ENCODE assay signal across 8 cellular contexts in genomic region chr17:58219007-58219788, GRCh38. TPM values are rescaled to one million over a fixed set of nuclear protein-coding genes. Genes with fewer than 3 reads are reported as not detected.
DNase-seq lines count a peak whose midpoint lies in the region; ATAC-seq and TF ChIP-seq lines count a peak whose summit lies in the region.

Gene MKS1, minus strand, starts transcription at chr17:58219255. Its CDS starts 25 bp downstream, at chr17:58219230.

- CTCF ChIA-PET in T-cell (lab: Charles Lee): interaction anchor here (0.6 kb wide), 3 partner anchors 10 to 98 kb away, joined by 3 read pairs; no protein-coding TSS in a partner anchor

- H3K9me3 ChIP-seq in adrenal gland (replicated peaks in 1 of 3) (peaks cover 0 to 4% (median 0%) of the 10 kb centered on the region in 3 donors), heart right ventricle (no peaks in the 10 kb centered on the region), upper lobe of right lung (no peaks in the 10 kb centered on the region)

- in situ Hi-C loops in GM13976 (cut with MboI; ENCODE audit: low sequenced_read_pairs, unreplicated experiment): no loop called here

- no peaks in the 10 kb centered on the region for H3K9me3 Mint-ChIP-seq in T-cell

- TF ChIP-seq CTCF in GM13976 (IDR thresholded peaks at IDR 0.05; ENCODE audit: borderline replicate concordance, control extremely low read depth, extremely low read depth, insufficient read depth, missing control alignments): peak; percentile 68
- TF ChIP-seq CTCF in adrenal gland (IDR thresholded peaks at IDR 0.05): peak; percentile 52 to 85 (median 74)
- peak; percentile 47 to 81 (median 74) for TF ChIP-seq CTCF in heart right ventricle (IDR thresholded peaks at IDR 0.05)
- peak; percentile 83 for TF ChIP-seq CTCF in upper lobe of right lung (IDR thresholded peaks at IDR 0.05)

- DNase-seq in GM13976 (ENCODE audit: low spot score): peak; percentile 99
- peak; percentile 79 for DNase-seq in NCI-H1436 treated with DMSO at 0.1 percent for 48 hours (lab: John Stamatoyannopoulos, UW)
- peak; percentile 90 to 97 (median 94) for DNase-seq in T-cell
- peak; percentile 94 to 98 (median 95) for DNase-seq in adrenal gland
- DNase-seq in heart right ventricle: peak; percentile 94 to 96
- DNase-seq in posterior vena cava (ENCODE audit: low spot score): peak; percentile 99
- peak; percentile 98 for DNase-seq in upper lobe of right lung

- peaks cover 3 to 5% of the 10 kb centered on the region in 2 donors for H3K27me3 Mint-ChIP-seq in T-cell

- H3K27me3 ChIP-seq in adrenal gland (no peaks in the 10 kb centered on the region), heart right ventricle (peaks cover 0 to 6% (median 0%) of the 10 kb centered on the region in 7 donors), upper lobe of right lung (no peaks in the 10 kb centered on the region)

- H3K36me3 ChIP-seq in adrenal gland (replicated peaks in 1 of 2) (peaks cover 0 to 9% of the 10 kb centered on the region in 2 donors), heart right ventricle (peaks cover 0 to 34% (median 13%) of the 10 kb centered on the region in 9 donors), upper lobe of right lung (peaks cover 13% of the 10 kb centered on the region)

- POLR2A ChIA-PET in T-cell (lab: Charles Lee): interaction anchor here in 1 of 2 donors (0.5 to 0.6 kb wide), 4 partner anchors 136 to 1054 kb away, joined by 3 to 6 read pairs (median 3); no protein-coding TSS in a partner anchor

- WGBS in adrenal gland, 4 donors: 1 to 9% (median 3%) methylated on average over 19 to 56 of the region's 56 CpGs
- WGBS in heart right ventricle, 2 donors: 2 to 3% methylated on average over 56 of the region's 56 CpGs

- peak within 1 kb of the TSS; percentile 91 to 98 for H3K27ac Mint-ChIP-seq in T-cell

- H3K4me1 Mint-ChIP-seq in T-cell: peaks cover 17 to 24% (median 23%) of the 10 kb centered on the region in 3 donors

- H3K27ac ChIP-seq in adrenal gland (peak within 1 kb of the TSS in 3 of 5 donors; percentile 39 to 76 (median 60)), heart right ventricle (peak within 1 kb of the TSS in 9 of 10 donors; percentile 46 to 89 (median 80)), upper lobe of right lung (peak within 1 kb of the TSS; percentile 87)

- H3K36me3 Mint-ChIP-seq in T-cell: peaks cover 10% of the 10 kb centered on the region

- intact Hi-C loops in adrenal gland (cut with DNase I): no loop called here
- intact Hi-C loops in heart right ventricle (cut with DNase I): no loop called here
- intact Hi-C loops in posterior vena cava (cut with DNase I): no loop called here
- intact Hi-C loops in upper lobe of right lung (cut with DNase I): no loop called here

- H3K4me3 ChIP-seq in adrenal gland: peak within 1 kb of the TSS; percentile 21 to 81 (median 62)
- peak within 1 kb of the TSS; percentile 54 to 95 (median 78) for H3K4me3 ChIP-seq in heart right ventricle
- H3K4me3 ChIP-seq in upper lobe of right lung: peak within 1 kb of the TSS; percentile 80

- H3K4me3 Mint-ChIP-seq in T-cell: peak within 1 kb of the TSS; percentile 86 to 92 (median 91)

- peak; percentile 96 for ATAC-seq in HG02852 (IDR thresholded peaks at IDR 0.05; ENCODE audit: unreplicated experiment)
- peak; percentile 97 to 99 (median 99) for ATAC-seq in T-cell (replicated peaks in 1 of 4)
- peak; percentile 99 to 100 (median 100) for ATAC-seq in heart right ventricle
- peak; percentile 99 for ATAC-seq in upper lobe of right lung

- H3K4me1 ChIP-seq in adrenal gland (replicated peaks in 1 of 2) (peaks cover 0 to 10% of the 10 kb centered on the region in 2 donors), heart right ventricle (peaks cover 0 to 14% (median 11%) of the 10 kb centered on the region in 9 donors), upper lobe of right lung (peaks cover 9% of the 10 kb centered on the region)

- peak; percentile 16 to 65 for TF ChIP-seq POLR2A in adrenal gland (IDR thresholded peaks at IDR 0.05)

RNA-seq across cellular contexts. Expression of gene MKS1, which starts in this region (rescaled TPM):
- total RNA-seq in T-cell (10 to 100 TPM; 12.7 to 32.6 (median 22.3) TPM), adrenal gland (10 to 100 TPM in 7 of 8 donors, 1 to 10 TPM in 1; 9.1 to 21.1 (median 14.3) TPM), heart right ventricle (10 to 100 TPM in 4 of 10 donors, 1 to 10 TPM in 6; 5.3 to 12.9 (median 9.2) TPM), posterior vena cava (1 to 10 TPM; 9.4 to 9.7 TPM), upper lobe of right lung (15.9 TPM)
- polyA plus RNA-seq in adrenal gland (10 to 100 TPM; 11.8 to 28.2 (median 20.7) TPM), heart right ventricle (10 to 100 TPM in 1 of 2 donors, 1 to 10 TPM in 1; 5.4 to 10.3 TPM)

Comparison
In these comparisons a context has a peak if more than half of its experiments do, and no peak if none do; other contexts are left out.
1. Peak in every context shown above with its lines: DNase-seq, ATAC-seq, H3K4me3 ChIP-seq and H3K27ac ChIP-seq.